ENCODE assay signal across 1 cellular context in genomic region chr7:100106633-100107032, GRCh38.
TF ChIP-seq lines count a peak whose summit lies in the region.

No MANE protein-coding gene starts in this region.

TF ChIP-seq in HepG2, 621 proteins besides CTCF, POLR2A, EP300 and RAD21:
- TF ChIP-seq RBFOX2 (IDR thresholded peaks at IDR 0.05; ENCODE audit: low read depth, low read length) (0 out of 2 replicates have a peak, but pooled peaks have one; percentile 18), ZNF34 (CRISPR knock-in tag; IDR thresholded peaks at IDR 0.05; ENCODE audit: borderline replicate concordance) (no peak)
